Comparison of ENCODE assay signal across 1 cellular context in the genomic region with DNA sequence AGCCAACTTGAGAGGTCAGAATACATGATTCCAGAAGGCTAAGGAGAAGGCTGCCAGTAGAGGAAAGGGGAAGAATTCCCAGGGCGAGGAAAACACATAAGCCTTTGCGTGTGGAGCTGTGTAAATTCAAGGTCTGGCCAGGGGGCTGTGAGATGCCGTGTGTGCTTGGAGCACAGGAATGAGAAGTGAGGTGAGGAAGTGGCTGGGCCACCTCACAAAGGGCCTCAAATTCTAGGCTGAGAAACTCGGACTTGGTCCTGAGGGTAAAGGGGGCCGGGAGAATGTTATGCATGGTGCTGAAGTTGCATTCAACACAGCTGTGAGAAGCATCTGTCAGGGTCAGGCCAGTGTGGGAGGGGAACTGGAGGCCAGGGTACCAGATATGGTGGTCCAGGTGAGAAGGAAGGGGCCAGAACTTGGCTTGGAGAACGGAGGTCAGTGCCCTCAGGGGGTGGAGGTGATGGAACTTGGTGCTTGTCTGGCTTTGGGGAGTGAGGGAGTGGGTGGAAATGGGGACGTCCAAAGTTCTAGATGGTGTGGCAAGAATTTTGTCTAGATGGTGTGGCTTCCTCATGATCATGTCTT.
TF ChIP-seq lines count a peak whose summit lies in the region.

No MANE protein-coding gene starts in this region.

TF ChIP-seq in HEK293, 187 proteins besides CTCF, POLR2A, EP300 and RAD21 (continued from another document):
- TF ChIP-seq, protein P1, sequence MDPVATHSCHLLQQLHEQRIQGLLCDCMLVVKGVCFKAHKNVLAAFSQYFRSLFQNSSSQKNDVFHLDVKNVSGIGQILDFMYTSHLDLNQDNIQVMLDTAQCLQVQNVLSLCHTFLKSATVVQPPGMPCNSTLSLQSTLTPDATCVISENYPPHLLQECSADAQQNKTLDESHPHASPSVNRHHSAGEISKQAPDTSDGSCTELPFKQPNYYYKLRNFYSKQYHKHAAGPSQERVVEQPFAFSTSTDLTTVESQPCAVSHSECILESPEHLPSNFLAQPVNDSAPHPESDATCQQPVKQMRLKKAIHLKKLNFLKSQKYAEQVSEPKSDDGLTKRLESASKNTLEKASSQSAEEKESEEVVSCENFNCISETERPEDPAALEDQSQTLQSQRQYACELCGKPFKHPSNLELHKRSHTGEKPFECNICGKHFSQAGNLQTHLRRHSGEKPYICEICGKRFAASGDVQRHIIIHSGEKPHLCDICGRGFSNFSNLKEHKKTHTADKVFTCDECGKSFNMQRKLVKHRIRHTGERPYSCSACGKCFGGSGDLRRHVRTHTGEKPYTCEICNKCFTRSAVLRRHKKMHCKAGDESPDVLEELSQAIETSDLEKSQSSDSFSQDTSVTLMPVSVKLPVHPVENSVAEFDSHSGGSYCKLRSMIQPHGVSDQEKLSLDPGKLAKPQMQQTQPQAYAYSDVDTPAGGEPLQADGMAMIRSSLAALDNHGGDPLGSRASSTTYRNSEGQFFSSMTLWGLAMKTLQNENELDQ (tag by site-specific recombination; IDR thresholded peaks at IDR 0.05; ENCODE audit: low read depth): no peak
